In the genomic region with DNA sequence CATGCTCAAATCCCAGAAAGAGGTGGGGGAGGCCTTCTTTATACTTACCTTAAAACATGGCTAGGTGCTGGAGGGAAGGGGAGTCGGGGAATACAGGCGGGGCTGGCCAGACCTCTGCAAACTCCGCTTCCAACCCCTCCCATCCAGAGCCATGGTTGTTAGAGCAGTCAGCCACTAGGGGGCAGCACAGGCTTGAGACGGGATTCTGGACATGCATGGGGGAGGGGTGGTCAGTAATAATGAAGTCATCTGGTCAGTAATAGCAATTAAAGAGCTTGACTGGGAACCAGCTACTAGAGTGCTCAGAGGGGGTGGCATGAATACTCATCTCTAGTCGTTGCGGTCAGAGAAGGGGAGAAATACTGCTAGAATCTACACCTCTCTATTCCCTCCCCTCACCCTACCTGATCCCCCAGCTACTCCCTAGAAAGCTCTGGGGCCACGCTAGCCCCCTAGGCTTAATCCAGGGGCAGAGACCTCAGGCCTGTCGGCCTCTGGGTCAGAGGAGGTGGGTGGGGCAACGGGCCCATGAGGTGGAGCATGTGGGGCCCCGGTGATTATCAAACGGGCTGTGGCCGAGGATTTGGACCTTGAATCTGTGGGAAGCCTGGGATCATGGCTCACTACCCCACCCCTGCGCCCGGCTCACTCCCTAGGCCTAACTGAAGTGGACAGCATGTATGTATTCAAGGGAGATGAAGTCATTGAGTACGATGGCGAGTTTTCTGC, we compare ENCODE assay signal across 1 cellular context.
TF ChIP-seq lines count a peak whose summit lies in the region.

No MANE protein-coding gene starts in this region.

TF ChIP-seq in HEK293, 187 proteins besides CTCF, POLR2A, EP300 and RAD21 (continued from another document):
- TF ChIP-seq ZNF629 (tag by site-specific recombination; IDR thresholded peaks at IDR 0.05) (peak; percentile 83), ZEB2 (tag by site-specific recombination; IDR thresholded peaks at IDR 0.05) (peak; percentile 60), ZNF248 (tag by site-specific recombination; IDR thresholded peaks at IDR 0.05) (no peak), ZNF175 (tag by site-specific recombination; IDR thresholded peaks at IDR 0.05) (no peak), ZNF596 (tag by site-specific recombination; IDR thresholded peaks at IDR 0.05) (no peak), ZNF274 (IDR thresholded peaks at IDR 0.05; ENCODE audit: low read length) (no peak), ZNF274 (tag by site-specific recombination; IDR thresholded peaks at IDR 0.05; ENCODE audit: borderline replicate concordance) (no peak), SP2 (tag by site-specific recombination; IDR thresholded peaks at IDR 0.05) (0 out of 2 replicates have a peak, but pooled peaks have one; percentile 10), ZNF335 (tag by site-specific recombination; conservative IDR thresholded peaks at IDR 0.05) (peak; percentile 61), ZNF600 (tag by site-specific recombination; IDR thresholded peaks at IDR 0.05) (0 out of 2 replicates have a peak, but pooled peaks have one; percentile 36), ZNF785 (tag by site-specific recombination; IDR thresholded peaks at IDR 0.05) (no peak), ZFP69B (tag by site-specific recombination; IDR thresholded peaks at IDR 0.05) (peak; percentile 36; the same call in 1 of the 2 replicates), ZNF292 (tag by site-specific recombination; IDR thresholded peaks at IDR 0.05; ENCODE audit: borderline replicate concordance, low read depth) (no peak), GLIS1 (tag by site-specific recombination; IDR thresholded peaks at IDR 0.05) (peak; percentile 61), SALL2 (tag by site-specific recombination; IDR thresholded peaks at IDR 0.05; ENCODE audit: borderline replicate concordance) (no peak), BCL11A (tag by site-specific recombination; IDR thresholded peaks at IDR 0.05; ENCODE audit: low read depth) (peak; percentile 67), ZNF654 (tag by site-specific recombination; IDR thresholded peaks at IDR 0.05; ENCODE audit: low read depth) (peak; percentile 98), ZNF416 (tag by site-specific recombination; IDR thresholded peaks at IDR 0.05) (no peak)
- TF ChIP-seq, protein P1, sequence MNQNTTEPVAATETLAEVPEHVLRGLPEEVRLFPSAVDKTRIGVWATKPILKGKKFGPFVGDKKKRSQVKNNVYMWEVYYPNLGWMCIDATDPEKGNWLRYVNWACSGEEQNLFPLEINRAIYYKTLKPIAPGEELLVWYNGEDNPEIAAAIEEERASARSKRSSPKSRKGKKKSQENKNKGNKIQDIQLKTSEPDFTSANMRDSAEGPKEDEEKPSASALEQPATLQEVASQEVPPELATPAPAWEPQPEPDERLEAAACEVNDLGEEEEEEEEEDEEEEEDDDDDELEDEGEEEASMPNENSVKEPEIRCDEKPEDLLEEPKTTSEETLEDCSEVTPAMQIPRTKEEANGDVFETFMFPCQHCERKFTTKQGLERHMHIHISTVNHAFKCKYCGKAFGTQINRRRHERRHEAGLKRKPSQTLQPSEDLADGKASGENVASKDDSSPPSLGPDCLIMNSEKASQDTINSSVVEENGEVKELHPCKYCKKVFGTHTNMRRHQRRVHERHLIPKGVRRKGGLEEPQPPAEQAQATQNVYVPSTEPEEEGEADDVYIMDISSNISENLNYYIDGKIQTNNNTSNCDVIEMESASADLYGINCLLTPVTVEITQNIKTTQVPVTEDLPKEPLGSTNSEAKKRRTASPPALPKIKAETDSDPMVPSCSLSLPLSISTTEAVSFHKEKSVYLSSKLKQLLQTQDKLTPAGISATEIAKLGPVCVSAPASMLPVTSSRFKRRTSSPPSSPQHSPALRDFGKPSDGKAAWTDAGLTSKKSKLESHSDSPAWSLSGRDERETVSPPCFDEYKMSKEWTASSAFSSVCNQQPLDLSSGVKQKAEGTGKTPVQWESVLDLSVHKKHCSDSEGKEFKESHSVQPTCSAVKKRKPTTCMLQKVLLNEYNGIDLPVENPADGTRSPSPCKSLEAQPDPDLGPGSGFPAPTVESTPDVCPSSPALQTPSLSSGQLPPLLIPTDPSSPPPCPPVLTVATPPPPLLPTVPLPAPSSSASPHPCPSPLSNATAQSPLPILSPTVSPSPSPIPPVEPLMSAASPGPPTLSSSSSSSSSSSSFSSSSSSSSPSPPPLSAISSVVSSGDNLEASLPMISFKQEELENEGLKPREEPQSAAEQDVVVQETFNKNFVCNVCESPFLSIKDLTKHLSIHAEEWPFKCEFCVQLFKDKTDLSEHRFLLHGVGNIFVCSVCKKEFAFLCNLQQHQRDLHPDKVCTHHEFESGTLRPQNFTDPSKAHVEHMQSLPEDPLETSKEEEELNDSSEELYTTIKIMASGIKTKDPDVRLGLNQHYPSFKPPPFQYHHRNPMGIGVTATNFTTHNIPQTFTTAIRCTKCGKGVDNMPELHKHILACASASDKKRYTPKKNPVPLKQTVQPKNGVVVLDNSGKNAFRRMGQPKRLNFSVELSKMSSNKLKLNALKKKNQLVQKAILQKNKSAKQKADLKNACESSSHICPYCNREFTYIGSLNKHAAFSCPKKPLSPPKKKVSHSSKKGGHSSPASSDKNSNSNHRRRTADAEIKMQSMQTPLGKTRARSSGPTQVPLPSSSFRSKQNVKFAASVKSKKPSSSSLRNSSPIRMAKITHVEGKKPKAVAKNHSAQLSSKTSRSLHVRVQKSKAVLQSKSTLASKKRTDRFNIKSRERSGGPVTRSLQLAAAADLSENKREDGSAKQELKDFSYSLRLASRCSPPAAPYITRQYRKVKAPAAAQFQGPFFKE (tag by site-specific recombination; IDR thresholded peaks at IDR 0.05; ENCODE audit: borderline replicate concordance), result no peak
- TF ChIP-seq, protein P2, sequence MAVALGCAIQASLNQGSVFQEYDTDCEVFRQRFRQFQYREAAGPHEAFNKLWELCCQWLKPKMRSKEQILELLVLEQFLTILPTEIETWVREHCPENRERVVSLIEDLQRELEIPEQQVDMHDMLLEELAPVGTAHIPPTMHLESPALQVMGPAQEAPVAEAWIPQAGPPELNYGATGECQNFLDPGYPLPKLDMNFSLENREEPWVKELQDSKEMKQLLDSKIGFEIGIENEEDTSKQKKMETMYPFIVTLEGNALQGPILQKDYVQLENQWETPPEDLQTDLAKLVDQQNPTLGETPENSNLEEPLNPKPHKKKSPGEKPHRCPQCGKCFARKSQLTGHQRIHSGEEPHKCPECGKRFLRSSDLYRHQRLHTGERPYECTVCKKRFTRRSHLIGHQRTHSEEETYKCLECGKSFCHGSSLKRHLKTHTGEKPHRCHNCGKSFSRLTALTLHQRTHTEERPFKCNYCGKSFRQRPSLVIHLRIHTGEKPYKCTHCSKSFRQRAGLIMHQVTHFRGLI (tag by site-specific recombination; IDR thresholded peaks at IDR 0.05), result no peak
- TF ChIP-seq, protein P3, sequence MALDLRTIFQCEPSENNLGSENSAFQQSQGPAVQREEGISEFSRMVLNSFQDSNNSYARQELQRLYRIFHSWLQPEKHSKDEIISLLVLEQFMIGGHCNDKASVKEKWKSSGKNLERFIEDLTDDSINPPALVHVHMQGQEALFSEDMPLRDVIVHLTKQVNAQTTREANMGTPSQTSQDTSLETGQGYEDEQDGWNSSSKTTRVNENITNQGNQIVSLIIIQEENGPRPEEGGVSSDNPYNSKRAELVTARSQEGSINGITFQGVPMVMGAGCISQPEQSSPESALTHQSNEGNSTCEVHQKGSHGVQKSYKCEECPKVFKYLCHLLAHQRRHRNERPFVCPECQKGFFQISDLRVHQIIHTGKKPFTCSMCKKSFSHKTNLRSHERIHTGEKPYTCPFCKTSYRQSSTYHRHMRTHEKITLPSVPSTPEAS (tag by site-specific recombination; IDR thresholded peaks at IDR 0.05), result 0 out of 2 replicates have a peak, but pooled peaks have one; percentile 19
- TF ChIP-seq, protein P4, sequence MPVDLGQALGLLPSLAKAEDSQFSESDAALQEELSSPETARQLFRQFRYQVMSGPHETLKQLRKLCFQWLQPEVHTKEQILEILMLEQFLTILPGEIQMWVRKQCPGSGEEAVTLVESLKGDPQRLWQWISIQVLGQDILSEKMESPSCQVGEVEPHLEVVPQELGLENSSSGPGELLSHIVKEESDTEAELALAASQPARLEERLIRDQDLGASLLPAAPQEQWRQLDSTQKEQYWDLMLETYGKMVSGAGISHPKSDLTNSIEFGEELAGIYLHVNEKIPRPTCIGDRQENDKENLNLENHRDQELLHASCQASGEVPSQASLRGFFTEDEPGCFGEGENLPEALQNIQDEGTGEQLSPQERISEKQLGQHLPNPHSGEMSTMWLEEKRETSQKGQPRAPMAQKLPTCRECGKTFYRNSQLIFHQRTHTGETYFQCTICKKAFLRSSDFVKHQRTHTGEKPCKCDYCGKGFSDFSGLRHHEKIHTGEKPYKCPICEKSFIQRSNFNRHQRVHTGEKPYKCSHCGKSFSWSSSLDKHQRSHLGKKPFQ (tag by site-specific recombination; IDR thresholded peaks at IDR 0.05), result no peak
- TF ChIP-seq, protein P5, sequence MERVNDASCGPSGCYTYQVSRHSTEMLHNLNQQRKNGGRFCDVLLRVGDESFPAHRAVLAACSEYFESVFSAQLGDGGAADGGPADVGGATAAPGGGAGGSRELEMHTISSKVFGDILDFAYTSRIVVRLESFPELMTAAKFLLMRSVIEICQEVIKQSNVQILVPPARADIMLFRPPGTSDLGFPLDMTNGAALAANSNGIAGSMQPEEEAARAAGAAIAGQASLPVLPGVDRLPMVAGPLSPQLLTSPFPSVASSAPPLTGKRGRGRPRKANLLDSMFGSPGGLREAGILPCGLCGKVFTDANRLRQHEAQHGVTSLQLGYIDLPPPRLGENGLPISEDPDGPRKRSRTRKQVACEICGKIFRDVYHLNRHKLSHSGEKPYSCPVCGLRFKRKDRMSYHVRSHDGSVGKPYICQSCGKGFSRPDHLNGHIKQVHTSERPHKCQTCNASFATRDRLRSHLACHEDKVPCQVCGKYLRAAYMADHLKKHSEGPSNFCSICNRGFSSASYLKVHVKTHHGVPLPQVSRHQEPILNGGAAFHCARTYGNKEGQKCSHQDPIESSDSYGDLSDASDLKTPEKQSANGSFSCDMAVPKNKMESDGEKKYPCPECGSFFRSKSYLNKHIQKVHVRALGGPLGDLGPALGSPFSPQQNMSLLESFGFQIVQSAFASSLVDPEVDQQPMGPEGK (tag by site-specific recombination; IDR thresholded peaks at IDR 0.05), result peak; percentile 72
